16 cellular contexts compared by ENCODE assay signal in the genomic region with DNA sequence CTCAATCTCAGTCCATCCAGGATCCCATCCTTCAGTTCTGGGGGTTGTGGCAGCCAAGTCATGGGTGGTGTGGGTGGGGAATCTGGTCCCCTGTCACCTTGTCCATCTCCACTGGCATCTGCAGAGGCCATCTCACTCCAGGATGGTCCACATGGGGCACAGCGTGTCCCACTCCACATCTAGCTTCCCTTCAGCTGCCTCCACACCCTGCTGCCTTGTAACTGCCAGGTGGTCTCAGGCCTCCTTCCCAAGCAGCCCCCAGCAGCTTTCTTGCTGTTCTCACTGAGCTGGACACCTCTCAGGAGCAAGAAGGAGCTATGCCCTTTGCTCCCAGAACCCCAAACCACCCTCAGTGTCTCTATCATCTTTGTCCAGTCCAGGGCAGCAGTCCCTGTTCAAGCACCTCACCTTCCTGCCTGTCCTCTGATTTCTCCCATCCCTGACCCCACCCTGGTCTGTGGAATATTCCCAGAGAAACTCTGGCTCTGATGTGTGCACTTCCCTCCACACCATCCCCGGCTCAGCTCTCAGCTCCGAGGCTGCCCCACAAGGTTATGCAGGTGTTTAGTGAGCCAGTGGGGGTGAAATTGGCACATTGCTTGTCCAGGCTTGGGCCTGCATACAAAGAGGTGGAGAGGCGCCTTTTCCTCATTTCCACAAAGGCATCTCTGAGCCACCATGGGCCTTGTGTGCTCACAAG. TPM values are rescaled to one million over a fixed set of nuclear protein-coding genes. Genes with fewer than 3 reads are reported as not detected.
DNase-seq lines count a peak whose midpoint lies in the region; ATAC-seq and TF ChIP-seq lines count a peak whose summit lies in the region.
"Had no signal": no experiment of that assay in that cellular context is flagged by ENCODE, and none has a peak within 500 bp of the region (broad histone marks: within the 10 kb centered on the region; RNA-seq: fewer than 3 reads in every experiment).

No MANE protein-coding gene starts in this region.

- H3K27ac Mint-ChIP-seq in stimulated activated naive CD8-positive, alpha-beta T cell treated with anti-CD3 and anti-CD28 coated beads, Interleukin-15, Interleukin-2, amounts not matched to agents 100 ng/mL and 50 ng/mL, for 24 hours: peak overlapping the region; percentile 61
- H3K27ac Mint-ChIP-seq in stimulated activated naive CD8-positive, alpha-beta T cell treated with anti-CD3 and anti-CD28 coated beads, Interleukin-15, amount 100 ng/mL, for 72 hours: no peak overlapping the region
- H3K27ac Mint-ChIP-seq in activated naive CD8-positive, alpha-beta T cell: no peak overlapping the region
- no peak overlapping the region for H3K27ac Mint-ChIP-seq in mesothelial cell of epicardium
- H3K27ac Mint-ChIP-seq: endodermal cell had no signal

- H3K4me3 ChIP-seq in aorta (ENCODE audit: low read length in 2 of 2): no peak overlapping the region
- H3K4me3 ChIP-seq: pancreas had no signal

- H3K4me3 Mint-ChIP-seq in stimulated activated naive CD8-positive, alpha-beta T cell treated with anti-CD3 and anti-CD28 coated beads, Interleukin-15, Interleukin-2, amounts not matched to agents 100 ng/mL and 50 ng/mL, for 24 hours: no peak overlapping the region
- H3K4me3 Mint-ChIP-seq in stimulated activated naive CD8-positive, alpha-beta T cell treated with anti-CD3 and anti-CD28 coated beads, Interleukin-15, amount 100 ng/mL, for 72 hours: no peak overlapping the region
- peak overlapping the region; percentile 44 for H3K4me3 Mint-ChIP-seq in activated naive CD8-positive, alpha-beta T cell
- peak overlapping the region; percentile 22 for H3K4me3 Mint-ChIP-seq in mesothelial cell of epicardium

- H3K9me3 Mint-ChIP-seq in stimulated activated naive CD8-positive, alpha-beta T cell treated with anti-CD3 and anti-CD28 coated beads, Interleukin-15, Interleukin-2, amounts not matched to agents 100 ng/mL and 50 ng/mL, for 24 hours: no peaks in the 10 kb centered on the region
- no peaks in the 10 kb centered on the region for H3K9me3 Mint-ChIP-seq in stimulated activated naive CD8-positive, alpha-beta T cell treated with anti-CD3 and anti-CD28 coated beads, Interleukin-15, amount 100 ng/mL, for 72 hours
- no peaks in the 10 kb centered on the region for H3K9me3 Mint-ChIP-seq in activated naive CD8-positive, alpha-beta T cell (ENCODE audit: low read depth)
- H3K9me3 Mint-ChIP-seq in mesothelial cell of epicardium: no peaks in the 10 kb centered on the region
- H3K9me3 Mint-ChIP-seq: endodermal cell had no signal

- no peaks in the 10 kb centered on the region for H3K9me3 ChIP-seq in aorta (ENCODE audit: control insufficient read depth, low read length)
- H3K9me3 ChIP-seq: BE2C, pancreas had no signal

- H3K4me1 ChIP-seq in aorta (ENCODE audit: control insufficient read depth in 1 of 2, insufficient read depth in 2 of 2, low read length in 2 of 2): no peaks in the 10 kb centered on the region
- H3K4me1 ChIP-seq: foreskin keratinocyte had no signal

- no peaks in the 10 kb centered on the region for H3K36me3 Mint-ChIP-seq in stimulated activated naive CD8-positive, alpha-beta T cell treated with anti-CD3 and anti-CD28 coated beads, Interleukin-15, Interleukin-2, amounts not matched to agents 100 ng/mL and 50 ng/mL, for 24 hours (ENCODE audit: low read depth)
- no peaks in the 10 kb centered on the region for H3K36me3 Mint-ChIP-seq in activated naive CD8-positive, alpha-beta T cell
- H3K36me3 Mint-ChIP-seq in mesothelial cell of epicardium: no peaks in the 10 kb centered on the region

- intact Hi-C loops in aorta (cut with DNase I): no loop called here

- H3K36me3 ChIP-seq in aorta (ENCODE audit: control insufficient read depth in 1 of 2, insufficient read depth in 2 of 2, low read length in 1 of 2): no peaks in the 10 kb centered on the region
- H3K36me3 ChIP-seq: BE2C, pancreas had no signal

- TF ChIP-seq CTCF in mesothelial cell of epicardium (IDR thresholded peaks at IDR 0.05; ENCODE audit: unreplicated experiment): no peak

- H3K27me3 ChIP-seq in aorta (ENCODE audit: control insufficient read depth in 1 of 2, insufficient read depth in 2 of 2, low read length in 1 of 2): no peaks in the 10 kb centered on the region
- H3K27me3 ChIP-seq: BE2C, foreskin keratinocyte, pancreas had no signal

- peaks cover 18% of the 10 kb centered on the region for H3K4me1 Mint-ChIP-seq in stimulated activated naive CD8-positive, alpha-beta T cell treated with anti-CD3 and anti-CD28 coated beads, Interleukin-15, Interleukin-2, amounts not matched to agents 100 ng/mL and 50 ng/mL, for 24 hours (ENCODE audit: low read depth)
- H3K4me1 Mint-ChIP-seq in stimulated activated naive CD8-positive, alpha-beta T cell treated with anti-CD3 and anti-CD28 coated beads, Interleukin-15, amount 100 ng/mL, for 72 hours: peaks cover 42% of the 10 kb centered on the region
- H3K4me1 Mint-ChIP-seq in activated naive CD8-positive, alpha-beta T cell (ENCODE audit: low read depth): peaks cover 22% of the 10 kb centered on the region
- peaks cover 13% of the 10 kb centered on the region for H3K4me1 Mint-ChIP-seq in mesothelial cell of epicardium

- no peak for TF ChIP-seq POLR2A in erythroblast (IDR thresholded peaks at IDR 0.05; ENCODE audit: low read length)

- H3K27me3 Mint-ChIP-seq in stimulated activated naive CD8-positive, alpha-beta T cell treated with anti-CD3 and anti-CD28 coated beads, Interleukin-15, Interleukin-2, amounts not matched to agents 100 ng/mL and 50 ng/mL, for 24 hours: peaks cover 7% of the 10 kb centered on the region
- peaks cover 13% of the 10 kb centered on the region for H3K27me3 Mint-ChIP-seq in stimulated activated naive CD8-positive, alpha-beta T cell treated with anti-CD3 and anti-CD28 coated beads, Interleukin-15, amount 100 ng/mL, for 72 hours
- H3K27me3 Mint-ChIP-seq in activated naive CD8-positive, alpha-beta T cell: peaks cover 3% of the 10 kb centered on the region
- H3K27me3 Mint-ChIP-seq in mesothelial cell of epicardium (ENCODE audit: low read depth): peaks cover 10% of the 10 kb centered on the region

- no peak overlapping the region for H3K27ac ChIP-seq in aorta (ENCODE audit: low read depth in 1 of 2, low read length in 2 of 2)
- H3K27ac ChIP-seq: foreskin keratinocyte, pancreas had no signal

- DNase-seq in stimulated activated naive CD8-positive, alpha-beta T cell treated with anti-CD3 and anti-CD28 coated beads, Interleukin-15, amount 100 ng/mL, for 72 hours: no peak
- DNase-seq in mesothelial cell of epicardium (ENCODE audit: low spot score in 2 of 2, unreplicated experiment in 2 of 2) (no peak), aorta (peak; percentile 34 to 38), erythroblast (lab: John Stamatoyannopoulos, UW) (no peak), NCI-H510A (lab: John Stamatoyannopoulos, UW) (no peak), NCI-H2196 treated with DMSO at 0.1 percent for 48 hours (lab: John Stamatoyannopoulos, UW; ENCODE audit: unreplicated experiment) (no peak)
- DNase-seq: BE2C, DND-41, endodermal cell, foreskin keratinocyte, MV-4-11, NCI-H2107, NCI-H774 had no signal

- 87 to 90% methylated on average over 4 of the region's 4 CpGs for WGBS in aorta, 2 donors

- no peak for ATAC-seq in stimulated activated naive CD8-positive, alpha-beta T cell treated with anti-CD3 and anti-CD28 coated beads, Interleukin-15, amount 100 ng/mL, for 72 hours
- no peak for ATAC-seq in aorta (ENCODE audit: low FRiP score)
- ATAC-seq: foreskin keratinocyte, pancreas had no signal

RNA-seq across cellular contexts. Expression of a gene that starts 13.7 kb away (rescaled TPM):
- total RNA-seq in mesothelial cell of epicardium (460 to 515 TPM (median 465 TPM) in 3 replicates), aorta (100 to 1,000 TPM; 451 to 481 TPM)
- polyA plus RNA-seq in aorta: 100 to 1,000 TPM in 1 of 2 donors, 10 to 100 TPM in 1; 26.5 to 151 TPM

Comparison
In these comparisons a context has a peak if more than half of its experiments do, and no peak if none do; other contexts are left out.
1. H3K4me3 Mint-ChIP-seq: peak in activated naive CD8-positive, alpha-beta T cell (single experiment) and mesothelial cell of epicardium (single experiment); none in stimulated activated naive CD8-positive, alpha-beta T cell treated with anti-CD3 and anti-CD28 coated beads, Interleukin-15, Interleukin-2, amounts not matched to agents 100 ng/mL and 50 ng/mL, for 24 hours (single experiment) and stimulated activated naive CD8-positive, alpha-beta T cell treated with anti-CD3 and anti-CD28 coated beads, Interleukin-15, amount 100 ng/mL, for 72 hours (0 of 2).
2. DNase-seq: peak in aorta (2 of 2); none in stimulated activated naive CD8-positive, alpha-beta T cell treated with anti-CD3 and anti-CD28 coated beads, Interleukin-15, amount 100 ng/mL, for 72 hours (0 of 2), mesothelial cell of epicardium (0 of 2), erythroblast (0 of 2), NCI-H510A (single experiment) and NCI-H2196 treated with DMSO at 0.1 percent for 48 hours (single experiment).